Comparison of ENCODE assay signal across 10 cellular contexts in genomic region chr6:98836025-98836961, GRCh38. TPM values are rescaled to one million over a fixed set of nuclear protein-coding genes. Genes with fewer than 3 reads are reported as not detected.
DNase-seq lines count a peak whose midpoint lies in the region; TF ChIP-seq lines count a peak whose summit lies in the region.
"Had no signal": no experiment of that assay in that cellular context is flagged by ENCODE, and none has a peak within 500 bp of the region (broad histone marks: within the 10 kb centered on the region; RNA-seq: fewer than 3 reads in every experiment).

No MANE protein-coding gene starts in this region.

- POLR2A ChIA-PET in HEK293T (lab: Yijun Ruan, JAX), result interaction anchor here (1.1 to 1.3 kb wide), 2 partner anchors 9 to 59 kb away, joined by 3 to 4 read pairs; no protein-coding TSS in a partner anchor

- peak overlapping the region; percentile 57 for H3K4me3 Mint-ChIP-seq in osteocyte (ENCODE audit: unreplicated experiment)

- no peaks in the 10 kb centered on the region for H3K36me3 ChIP-seq in effector memory CD4-positive, alpha-beta T cell (ENCODE audit: control insufficient read depth, insufficient read depth, low read length)
- H3K36me3 ChIP-seq: heart right ventricle had no signal

- peak; percentile 30 to 52 for DNase-seq in NCI-H2081 (lab: John Stamatoyannopoulos, UW)
- DNase-seq in NCI-H2081 treated with DMSO at 0.1 percent for 48 hours (lab: John Stamatoyannopoulos, UW), result no peak
- peak; percentile 66 for DNase-seq in NCI-H1105 treated with DMSO at 0.1 percent for 48 hours (lab: John Stamatoyannopoulos, UW)
- no peak for DNase-seq in effector memory CD4-positive, alpha-beta T cell
- DNase-seq in osteocyte (ENCODE audit: extremely low spot score, unreplicated experiment), result no peak
- DNase-seq in D341Med (ENCODE audit: low spot score), result no peak
- no peak for DNase-seq in HEK293T (ENCODE audit: extremely low spot score)
- DNase-seq in germinal center (ENCODE audit: low spot score), result no peak

- peaks cover 29% of the 10 kb centered on the region for H3K4me1 Mint-ChIP-seq in osteocyte (ENCODE audit: unreplicated experiment)

- H3K9me3 Mint-ChIP-seq in osteocyte (ENCODE audit: unreplicated experiment), result no peaks in the 10 kb centered on the region

- H3K4me3 ChIP-seq in effector memory CD4-positive, alpha-beta T cell (ENCODE audit: insufficient read depth, low read depth, low read length, poor library complexity, severe bottlenecking), result peak overlapping the region; percentile 71

- H3K27ac Mint-ChIP-seq in osteocyte (ENCODE audit: unreplicated experiment), result no peak overlapping the region
- H3K27ac Mint-ChIP-seq: activated naive CD4-positive, alpha-beta T cell treated with anti-CD3 and anti-CD28 coated beads, Interleukin-2, amount 50 U/mL, for 72 hours had no signal

- H3K4me1 ChIP-seq in effector memory CD4-positive, alpha-beta T cell (ENCODE audit: control insufficient read depth, insufficient read depth, low read length, poor library complexity, severe bottlenecking), result peaks cover 35% of the 10 kb centered on the region

- CTCF ChIA-PET in HEK293T (lab: Yijun Ruan, JAX), result interaction anchor here (0.6 to 2.5 kb wide), 6 partner anchors 13 to 1781 kb away, joined by 3 to 15 read pairs (median 4); no protein-coding TSS in a partner anchor

- no peaks in the 10 kb centered on the region for H3K36me3 Mint-ChIP-seq in osteocyte (ENCODE audit: unreplicated experiment)

- H3K27ac ChIP-seq in effector memory CD4-positive, alpha-beta T cell (ENCODE audit: insufficient read depth, low read length, poor library complexity, severe bottlenecking), result no peak overlapping the region
- H3K27ac ChIP-seq: heart right ventricle had no signal

- H3K27me3 Mint-ChIP-seq in osteocyte (ENCODE audit: unreplicated experiment), result peaks cover 80% of the 10 kb centered on the region

- TF ChIP-seq CTCF in osteocyte (IDR thresholded peaks at IDR 0.05), result no peak

- peaks cover 87% of the 10 kb centered on the region for H3K27me3 ChIP-seq in effector memory CD4-positive, alpha-beta T cell (replicated peaks; ENCODE audit: control insufficient read depth, insufficient read depth, low read length, poor library complexity, severe bottlenecking)

- no peaks in the 10 kb centered on the region for H3K9me3 ChIP-seq in effector memory CD4-positive, alpha-beta T cell (ENCODE audit: control insufficient read depth, low read length)
- H3K9me3 ChIP-seq: heart right ventricle had no signal

TF ChIP-seq in HEK293T, 16 proteins besides CTCF, POLR2A, EP300 and RAD21:
- TF ChIP-seq HDGF (IDR thresholded peaks at IDR 0.05; ENCODE audit: borderline replicate concordance) (no peak), L3MBTL2 (conservative IDR thresholded peaks at IDR 0.05) (no peak), ARNT (IDR thresholded peaks at IDR 0.05) (no peak), FOXM1 (IDR thresholded peaks at IDR 0.05; ENCODE audit: borderline replicate concordance) (no peak), PKNOX1 (IDR thresholded peaks at IDR 0.05) (no peak), SP1 (IDR thresholded peaks at IDR 0.05) (no peak), TARDBP (IDR thresholded peaks at IDR 0.05) (no peak), NFRKB (IDR thresholded peaks at IDR 0.05) (no peak), FOXA1 (IDR thresholded peaks at IDR 0.05) (no peak), FOXK2 (IDR thresholded peaks at IDR 0.05) (no peak)

RNA-seq across cellular contexts. Expression of gene POU3F2, which starts 1.9 kb away (rescaled TPM):
- total RNA-seq in osteocyte, result not detected in 2 replicates
- total RNA-seq: activated naive CD4-positive, alpha-beta T cell treated with anti-CD3 and anti-CD28 coated beads, Interleukin-2, amount 50 U/mL, for 72 hours; heart right ventricle had no signal

Comparison
In these comparisons a context has a peak if more than half of its experiments do, and no peak if none do; other contexts are left out.
1. DNase-seq: peak in NCI-H2081 (2 of 2) and NCI-H1105 treated with DMSO at 0.1 percent for 48 hours (single experiment); none in NCI-H2081 treated with DMSO at 0.1 percent for 48 hours (single experiment), effector memory CD4-positive, alpha-beta T cell (0 of 3), osteocyte (single experiment), D341Med (single experiment), HEK293T (single experiment) and germinal center (single experiment).